In the genomic region with DNA sequence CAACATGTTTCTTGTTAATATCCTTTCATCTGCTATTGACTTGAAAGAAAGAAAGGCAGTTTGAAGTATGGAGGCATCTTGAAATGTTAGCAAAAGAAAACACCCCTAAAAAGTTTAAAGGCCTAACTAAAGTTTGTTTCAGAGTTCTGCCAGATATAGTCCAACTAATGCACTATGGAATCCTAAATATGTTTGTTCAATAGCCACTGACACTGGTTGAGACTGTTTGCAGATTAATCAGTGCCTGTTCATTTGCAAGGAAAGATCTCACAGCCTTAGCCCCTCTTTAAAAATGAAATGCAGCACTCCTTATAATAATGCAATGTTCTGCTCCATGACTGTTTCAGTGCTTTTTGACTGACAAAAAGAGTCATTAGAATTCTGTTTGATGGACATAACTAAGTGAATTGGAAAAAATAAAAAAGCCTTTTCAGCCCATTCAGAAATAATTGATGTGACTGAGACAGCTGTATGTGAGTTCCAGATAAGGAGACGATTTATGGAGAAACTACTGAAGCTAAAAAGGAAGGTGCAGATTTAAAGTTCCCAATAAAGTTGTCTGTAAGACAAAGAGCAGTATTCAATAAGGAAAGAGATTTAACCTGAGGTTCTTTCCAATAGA, we compare ENCODE assay signal across 20 cellular contexts.
DNase-seq lines count a peak whose midpoint lies in the region; ATAC-seq and TF ChIP-seq lines count a peak whose summit lies in the region.
"Had no signal": no experiment of that assay in that cellular context is flagged by ENCODE, and none has a peak within 500 bp of the region (broad histone marks: within the 10 kb centered on the region; RNA-seq: fewer than 3 reads in every experiment).

No MANE protein-coding gene starts in this region.

- no peak overlapping the region for H3K14ac ChIP-seq in H9 (ENCODE audit: insufficient read depth, low read length)

- H3K18ac ChIP-seq in H9 (ENCODE audit: insufficient read length, low read depth, low read length) = no peak overlapping the region

- no peak overlapping the region for H2BK20ac ChIP-seq in H9 (ENCODE audit: low read depth, low read length, poor library complexity, severe bottlenecking)

- H3K36me3 Mint-ChIP-seq in osteocyte (ENCODE audit: unreplicated experiment) (peaks cover 2% of the 10 kb centered on the region), H9 (ENCODE audit: insufficient read depth in 1 of 3, low read depth in 3 of 3) (peaks cover 8 to 36% (median 9%) of the 10 kb centered on the region in 3 experiments; a peak in 6 of 7 replicates)
- no peaks in the 10 kb centered on the region for H3K36me3 Mint-ChIP-seq in activated CD4-positive, alpha-beta memory T cell treated with anti-CD3 and anti-CD28 coated beads for 36 hours
- peaks cover 0 to 10% of the 10 kb centered on the region in 2 donors for H3K36me3 Mint-ChIP-seq in activated naive CD4-positive, alpha-beta T cell treated with anti-CD3 and anti-CD28 coated beads, Interleukin-2, amount 50 U/mL, for 72 hours
- H3K36me3 Mint-ChIP-seq: activated CD8-positive, alpha-beta memory T cell treated with anti-CD3 and anti-CD28 coated beads, Interleukin-2, amount 10 ng/mL, durations not matched to agents 7 days and 5 days had no signal

- H2BK15ac ChIP-seq in H9 (ENCODE audit: low read depth, low read length) = no peak overlapping the region

- DNase-seq in EH (ENCODE audit: low read depth) (peak; percentile 7), PC-9 (peak in 1 of 2 experiments; percentile 48), fibroblast of lung (ENCODE audit: low read depth in 2 of 2) (peak; percentile 20 to 77), osteocyte (ENCODE audit: extremely low spot score, unreplicated experiment) (no peak), H9 (no peak)
- DNase-seq in activated CD4-positive, alpha-beta memory T cell treated with anti-CD3 and anti-CD28 coated beads for 36 hours = no peak
- DNase-seq in stimulated activated naive CD4-positive, alpha-beta T cell (lab: John Stamatoyannopoulos, UW) = no peak
- DNase-seq in activated naive CD4-positive, alpha-beta T cell treated with anti-CD3 and anti-CD28 coated beads, Interleukin-2, amount 50 U/mL, for 72 hours (ENCODE audit: low spot score in 2 of 2) = no peak
- DNase-seq: activated CD4-positive, alpha-beta T cell treated with anti-CD3 and anti-CD28 coated beads for 1 hour; activated CD8-positive, alpha-beta memory T cell treated with anti-CD3 and anti-CD28 coated beads, Interleukin-2, amount 10 ng/mL, durations not matched to agents 7 days and 5 days; adrenal gland; foreskin melanocyte; Karpas-422; left cardiac atrium; NCI-H1105; NCI-H526; ovary; T1000; uterus had no signal

- no peak overlapping the region for H2BK120ac ChIP-seq in H9 (ENCODE audit: low read depth, low read length, poor library complexity, severe bottlenecking)

- H2AK5ac ChIP-seq in H9 (ENCODE audit: insufficient read length, low read length) = no peak overlapping the region

- no peak overlapping the region for H3K23ac ChIP-seq in H9 (ENCODE audit: insufficient read length, low read depth, low read length)

- intact Hi-C loops in PC-9 (cut with micrococcal nuclease; ENCODE audit: unreplicated experiment) = no loop called here
- intact Hi-C loops in activated CD4-positive, alpha-beta memory T cell treated with anti-CD3 and anti-CD28 coated beads for 36 hours (cut with micrococcal nuclease) = no loop called here

- peaks cover 21% of the 10 kb centered on the region for H3K4me1 Mint-ChIP-seq in osteocyte (ENCODE audit: unreplicated experiment)
- H3K4me1 Mint-ChIP-seq in H9 = peaks cover 28 to 29% of the 10 kb centered on the region in 2 experiments
- H3K4me1 Mint-ChIP-seq in activated CD4-positive, alpha-beta memory T cell treated with anti-CD3 and anti-CD28 coated beads for 36 hours (ENCODE audit: low read depth) = no peaks in the 10 kb centered on the region
- H3K4me1 Mint-ChIP-seq: activated CD8-positive, alpha-beta memory T cell treated with anti-CD3 and anti-CD28 coated beads, Interleukin-2, amount 10 ng/mL, durations not matched to agents 7 days and 5 days had no signal

- H4K8ac ChIP-seq in H9 (replicated peaks; ENCODE audit: insufficient read length, low read depth, low read length) = no peak overlapping the region

- H4K20me1 ChIP-seq in PC-9 (ENCODE audit: insufficient read depth) (no peaks in the 10 kb centered on the region), fibroblast of lung (ENCODE audit: control insufficient read depth, extremely low read depth, insufficient read depth, low read length) (no peaks in the 10 kb centered on the region), H9 (ENCODE audit: control insufficient read depth, insufficient read depth, insufficient read length) (no peaks in the 10 kb centered on the region)

- H3K9me3 ChIP-seq in PC-9 (ENCODE audit: insufficient read depth, low read depth) = no peaks in the 10 kb centered on the region; the same call in 1 of the 2 replicates
- no peaks in the 10 kb centered on the region for H3K9me3 ChIP-seq in fibroblast of lung (ENCODE audit: control insufficient read depth, insufficient read depth, low read depth, low read length)
- no peaks in the 10 kb centered on the region for H3K9me3 ChIP-seq in H9 (ENCODE audit: control insufficient read depth, low read depth, low read length)
- H3K9me3 ChIP-seq: adrenal gland, ovary, uterus had no signal

- no TSS peak for BruUV-seq in PC-9 (replicated peaks; lab: Mats Ljungman, UMichigan)

- no peaks in the 10 kb centered on the region for H3K79me1 ChIP-seq in H9 (ENCODE audit: insufficient read depth, low read depth, low read length, poor library complexity, severe bottlenecking)

- H3K9me3 Mint-ChIP-seq in osteocyte (ENCODE audit: unreplicated experiment) (peaks cover 5% of the 10 kb centered on the region), H9 (peaks cover 2 to 10% of the 10 kb centered on the region in 2 experiments; a peak in 2 of 5 replicates)
- H3K9me3 Mint-ChIP-seq in activated CD4-positive, alpha-beta memory T cell treated with anti-CD3 and anti-CD28 coated beads for 36 hours = peaks cover 31% of the 10 kb centered on the region
- peaks cover 27 to 35% of the 10 kb centered on the region in 2 donors for H3K9me3 Mint-ChIP-seq in activated naive CD4-positive, alpha-beta T cell treated with anti-CD3 and anti-CD28 coated beads, Interleukin-2, amount 50 U/mL, for 72 hours

- H2AFZ ChIP-seq in PC-9 (no peak overlapping the region), fibroblast of lung (ENCODE audit: low read length) (no peak overlapping the region), H9 (ENCODE audit: low read length) (no peak overlapping the region)

- no peaks in the 10 kb centered on the region for H3K9me2 ChIP-seq in PC-9 (ENCODE audit: insufficient read depth)

- peaks cover 10% of the 10 kb centered on the region; the same call in 1 of the 2 replicates for H3F3A ChIP-seq in PC-9 (ENCODE audit: insufficient read depth, low read depth)

- POLR2A ChIA-PET in PC-9 (lab: Charles Lee; ENCODE audit: unreplicated experiment) = no interaction called here
- POLR2A ChIA-PET in activated CD4-positive, alpha-beta memory T cell treated with anti-CD3 and anti-CD28 coated beads for 36 hours (lab: Charles Lee) = no interaction called here

- WGBS in H9 (ENCODE audit: extremely low coverage, insufficient read length, low lambda C conversion rate) = no CpG with 5 or more reads among the region's 1 CpG

- H3K36me3 ChIP-seq in PC-9 (ENCODE audit: low read depth) (no peaks in the 10 kb centered on the region), fibroblast of lung (ENCODE audit: control insufficient read depth, insufficient read depth, low read length) (no peaks in the 10 kb centered on the region)
- H3K36me3 ChIP-seq: adrenal gland, ovary, uterus had no signal

- H3K23me2 ChIP-seq in H9 (ENCODE audit: insufficient read length, low read depth, low read length, poor library complexity, severe bottlenecking) = no peaks in the 10 kb centered on the region

- H2BK12ac ChIP-seq in H9 (ENCODE audit: insufficient read length, low read depth, low read length) = no peak overlapping the region

- H3K4me3 ChIP-seq in PC-9 = no peak overlapping the region
- H3K4me3 ChIP-seq in fibroblast of lung (replicated peaks in 1 of 4; ENCODE audit: control extremely low read depth in 1 of 4, insufficient read depth in 1 of 4, low read depth in 3 of 4, low read length in 4 of 4) = no peak overlapping the region
- H3K4me3 ChIP-seq: adrenal gland, ovary, uterus had no signal

- H3K56ac ChIP-seq in H9 (ENCODE audit: insufficient read length, low read depth, low read length) = no peak overlapping the region

- no peak overlapping the region for H4K5ac ChIP-seq in H9 (ENCODE audit: insufficient read length, low read depth, low read length)

- no peak overlapping the region for H2BK5ac ChIP-seq in H9 (ENCODE audit: insufficient read length, low read length)

- H3K79me2 ChIP-seq in PC-9 (ENCODE audit: low read depth) = no peaks in the 10 kb centered on the region
- no peaks in the 10 kb centered on the region for H3K79me2 ChIP-seq in fibroblast of lung (ENCODE audit: control insufficient read depth, insufficient read depth, low read length)
- H3K79me2 ChIP-seq in H9 (ENCODE audit: insufficient read depth, low read length) = no peaks in the 10 kb centered on the region

- H3K27ac Mint-ChIP-seq in osteocyte (ENCODE audit: unreplicated experiment) = peak overlapping the region; percentile 24
- peak overlapping the region in 1 of 3 experiments; percentile 86; a peak in 1 of 7 replicates for H3K27ac Mint-ChIP-seq in H9
- H3K27ac Mint-ChIP-seq in activated CD4-positive, alpha-beta memory T cell treated with anti-CD3 and anti-CD28 coated beads for 36 hours = no peak overlapping the region
- H3K27ac Mint-ChIP-seq in activated naive CD4-positive, alpha-beta T cell treated with anti-CD3 and anti-CD28 coated beads, Interleukin-2, amount 50 U/mL, for 72 hours = no peak overlapping the region
- H3K27ac Mint-ChIP-seq: activated CD8-positive, alpha-beta memory T cell treated with anti-CD3 and anti-CD28 coated beads, Interleukin-2, amount 10 ng/mL, durations not matched to agents 7 days and 5 days; activated T-helper 2 cell treated with anti-CD3 and anti-CD28 coated beads, Interferon-gamma antibody, Interleukin-2, Interleukin-4, amounts not matched to agents 10 μg/mL and 5 μg/mL and 100 μg/mL, durations not matched to agents 14 hours and 24 hours and 36 hours had no signal

- TF ChIP-seq CTCF in PC-9 (conservative IDR thresholded peaks at IDR 0.05) (no peak), fibroblast of lung (conservative IDR thresholded peaks at IDR 0.05 in 1 of 2, IDR thresholded peaks at IDR 0.05 in 1 of 2; ENCODE audit: low read depth in 1 of 2, low read length in 2 of 2) (no peak), osteocyte (IDR thresholded peaks at IDR 0.05) (no peak), H9 (conservative IDR thresholded peaks at IDR 0.05) (no peak)

- H3K4me3 Mint-ChIP-seq in osteocyte (ENCODE audit: unreplicated experiment) (no peak overlapping the region), H9 (no peak overlapping the region)
- no peak overlapping the region for H3K4me3 Mint-ChIP-seq in activated CD4-positive, alpha-beta memory T cell treated with anti-CD3 and anti-CD28 coated beads for 36 hours
- H3K4me3 Mint-ChIP-seq: activated CD8-positive, alpha-beta memory T cell treated with anti-CD3 and anti-CD28 coated beads, Interleukin-2, amount 10 ng/mL, durations not matched to agents 7 days and 5 days had no signal

- no peak overlapping the region for H3K4ac ChIP-seq in H9 (ENCODE audit: low read depth, low read length)

- no peak overlapping the region for H3T11ph ChIP-seq in H9 (ENCODE audit: low read length)

- peaks cover 11% of the 10 kb centered on the region; the same call in 1 of the 2 replicates for H3K4me1 ChIP-seq in PC-9 (replicated peaks; ENCODE audit: insufficient read depth)
- no peaks in the 10 kb centered on the region for H3K4me1 ChIP-seq in fibroblast of lung (ENCODE audit: control insufficient read depth, extremely low read depth, insufficient read depth, low read length)
- no peaks in the 10 kb centered on the region for H3K4me1 ChIP-seq in H9 (ENCODE audit: insufficient read depth, low read length)
- H3K4me1 ChIP-seq: adrenal gland, uterus had no signal

- no peak overlapping the region for H4K91ac ChIP-seq in H9 (ENCODE audit: insufficient read length, low read depth, low read length)

- no peak for ATAC-seq in activated naive CD4-positive, alpha-beta T cell treated with anti-CD3 and anti-CD28 coated beads, Interleukin-2, amount 50 U/mL, for 72 hours
- ATAC-seq: activated CD8-positive, alpha-beta memory T cell treated with anti-CD3 and anti-CD28 coated beads, Interleukin-2, amount 10 ng/mL, durations not matched to agents 7 days and 5 days; left cardiac atrium had no signal

- CTCF ChIA-PET in PC-9 (lab: Charles Lee) = no interaction called here
- CTCF ChIA-PET in activated CD4-positive, alpha-beta memory T cell treated with anti-CD3 and anti-CD28 coated beads for 36 hours (lab: Charles Lee) = no interaction called here

- H3K4me2 ChIP-seq in PC-9 = no peak overlapping the region
- no peak overlapping the region for H3K4me2 ChIP-seq in fibroblast of lung (ENCODE audit: extremely low read depth, insufficient read depth, low read length)
- H3K4me2 ChIP-seq in H9 (ENCODE audit: insufficient read depth, insufficient read length, low read length) = no peak overlapping the region

- H3K27me3 Mint-ChIP-seq in osteocyte (ENCODE audit: unreplicated experiment) (no peaks in the 10 kb centered on the region), H9 (ENCODE audit: low read depth) (no peaks in the 10 kb centered on the region)
- no peaks in the 10 kb centered on the region for H3K27me3 Mint-ChIP-seq in activated CD4-positive, alpha-beta memory T cell treated with anti-CD3 and anti-CD28 coated beads for 36 hours
- H3K27me3 Mint-ChIP-seq: activated CD8-positive, alpha-beta memory T cell treated with anti-CD3 and anti-CD28 coated beads, Interleukin-2, amount 10 ng/mL, durations not matched to agents 7 days and 5 days had no signal

- H3K27ac ChIP-seq in PC-9 (peak overlapping the region; percentile 15; the same call in 1 of the 2 replicates), fibroblast of lung (ENCODE audit: insufficient read depth, low read length) (no peak overlapping the region), H9 (ENCODE audit: insufficient read length, low read depth, low read length) (no peak overlapping the region)
- H3K27ac ChIP-seq: adrenal gland, ovary, uterus had no signal

- H3K9ac ChIP-seq in fibroblast of lung (ENCODE audit: insufficient read depth, low read length) (no peak overlapping the region), H9 (ENCODE audit: extremely low read depth, insufficient read length, low read length) (no peak overlapping the region)

- H3K27me3 ChIP-seq in PC-9 (ENCODE audit: insufficient read depth, low read depth) = no peaks in the 10 kb centered on the region
- H3K27me3 ChIP-seq in fibroblast of lung (ENCODE audit: control insufficient read depth, insufficient read depth, low read length) = no peaks in the 10 kb centered on the region
- H3K27me3 ChIP-seq in H9 (ENCODE audit: insufficient read depth, low read length) = no peaks in the 10 kb centered on the region
- H3K27me3 ChIP-seq: adrenal gland, ovary, uterus had no signal

Comparison
In these comparisons a context has a peak if more than half of its experiments do, and no peak if none do; other contexts are left out.
1. DNase-seq: peak in EH (single experiment) and fibroblast of lung (2 of 2); none in osteocyte (single experiment), H9 (single experiment), activated CD4-positive, alpha-beta memory T cell treated with anti-CD3 and anti-CD28 coated beads for 36 hours (single experiment), stimulated activated naive CD4-positive, alpha-beta T cell (0 of 6) and activated naive CD4-positive, alpha-beta T cell treated with anti-CD3 and anti-CD28 coated beads, Interleukin-2, amount 50 U/mL, for 72 hours (0 of 2).